In the genomic region with DNA sequence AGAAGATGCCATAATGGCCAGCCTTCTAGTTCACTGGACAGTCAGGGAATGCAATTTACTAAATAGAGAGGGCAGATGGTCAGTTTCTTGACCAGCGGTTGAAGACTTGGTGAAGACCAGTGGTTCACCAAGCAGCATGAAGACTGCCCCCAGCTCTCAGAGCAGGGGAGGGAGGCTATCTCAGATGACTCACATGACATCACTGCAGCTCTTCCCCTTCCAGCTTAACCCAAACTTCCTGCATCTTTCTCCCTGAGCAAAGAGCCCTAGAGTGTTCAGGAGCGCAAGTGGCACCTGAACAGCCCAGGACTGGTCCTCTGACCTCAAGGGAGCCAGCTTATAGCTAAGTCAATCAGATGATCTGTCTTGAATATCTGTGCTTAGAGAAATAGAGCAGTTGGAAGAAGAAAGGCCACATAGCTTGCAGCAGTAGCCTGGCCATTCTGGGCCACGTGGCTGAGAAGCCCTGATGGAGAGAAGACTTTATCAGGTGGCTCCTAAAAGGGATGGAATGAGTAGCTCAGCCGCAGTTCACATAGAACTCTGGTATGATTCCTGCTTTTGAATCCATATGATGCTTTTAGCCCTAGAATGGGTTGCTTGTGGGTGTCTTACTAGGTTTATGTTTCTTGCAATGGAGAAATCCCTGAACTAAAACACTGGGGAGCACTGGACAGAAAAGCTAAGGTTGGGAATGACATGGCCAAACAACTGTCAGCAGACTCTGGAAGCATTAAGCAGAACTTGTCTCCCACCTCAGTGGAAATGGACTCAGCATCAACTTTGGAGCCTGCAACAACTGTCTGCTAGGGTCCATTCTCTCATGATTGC, we compare ENCODE assay signal across 25 cellular contexts.
DNase-seq lines count a peak whose midpoint lies in the region; ATAC-seq, FAIRE-seq and TF ChIP-seq lines count a peak whose summit lies in the region.
"Had no signal": no experiment of that assay in that cellular context is flagged by ENCODE, and none has a peak within 500 bp of the region (broad histone marks: within the 10 kb centered on the region; RNA-seq: fewer than 3 reads in every experiment).

No MANE protein-coding gene starts in this region.

- peak overlapping the region; percentile 75 for H2AFZ ChIP-seq in K562 (ENCODE audit: low read depth, low read length)

- peak in 2 of 4 experiments; percentile 41 to 50 for DNase-seq in K562 (ENCODE audit: extremely low read depth in 1 of 4, low spot score in 3 of 4)
- peak; percentile 43 for DNase-seq in islet precursor cell
- peak; percentile 65 to 67 for DNase-seq in vagina (ENCODE audit: extremely low spot score in 2 of 2)
- no peak for DNase-seq in EL
- no peak for DNase-seq in NCI-H345 treated with DMSO at 0.1 percent for 48 hours (lab: John Stamatoyannopoulos, UW; ENCODE audit: unreplicated experiment)
- DNase-seq: 8988T; ACHN; BE2C; C1 segment of cervical spinal cord; CD4-positive, alpha-beta memory T cell; CD4-positive, CD25-positive, alpha-beta regulatory T cell; CD8-positive, alpha-beta memory T cell; COR-L47; DMS 273 treated with DMSO at 0.1 percent for 48 hours; DMS153; DMS53; DMS79; DND-41; GF-D8 had no signal

- intact Hi-C loops in K562 (cut with micrococcal nuclease) (no loop called here), vagina (cut with DNase I) (no loop called here)

- peak; percentile 55 for ATAC-seq in K562
- no peak for ATAC-seq in HG03432 (IDR thresholded peaks at IDR 0.05; ENCODE audit: unreplicated experiment)

- H3K36me3 ChIP-seq in K562 (ENCODE audit: control insufficient read depth, insufficient read depth, low read length) = no peaks in the 10 kb centered on the region
- H3K36me3 ChIP-seq in vagina = no peaks in the 10 kb centered on the region
- H3K36me3 ChIP-seq: BE2C, BLaER1 had no signal

- BruUV-seq in K562 (replicated peaks; lab: Mats Ljungman, UMichigan) = no TSS peak

- H3K4me3 ChIP-seq in K562 (no peak overlapping the region), vagina (no peak overlapping the region)
- H3K4me3 ChIP-seq: BLaER1 had no signal

- peaks cover 0 to 21% of the 10 kb centered on the region in 2 experiments; a peak in 3 of 5 replicates for H3K4me1 ChIP-seq in K562 (replicated peaks in 1 of 2; ENCODE audit: control insufficient read depth in 2 of 2, insufficient read depth in 2 of 2, low read length in 2 of 2)
- H3K4me1 ChIP-seq in vagina = no peaks in the 10 kb centered on the region
- H3K4me1 ChIP-seq: BLaER1 had no signal

- H3K9me3 ChIP-seq in K562 (replicated peaks; ENCODE audit: control insufficient read depth, insufficient read depth, low read depth, low read length) = peaks cover 3% of the 10 kb centered on the region
- H3K9me3 ChIP-seq in vagina = no peaks in the 10 kb centered on the region
- H3K9me3 ChIP-seq: BE2C, BLaER1 had no signal

- no peaks in the 10 kb centered on the region for H3K79me2 ChIP-seq in K562 (ENCODE audit: control insufficient read depth, insufficient read depth, low read length)

- in situ Hi-C loops in K562 (cut with MboI) = no loop called here

- H3K9ac ChIP-seq in K562 (ENCODE audit: insufficient read depth in 1 of 2, low read depth in 2 of 2, low read length in 2 of 2) = no peak overlapping the region
- H3K9ac ChIP-seq: BLaER1 had no signal

- H4K20me1 ChIP-seq in K562 (replicated peaks; ENCODE audit: control insufficient read depth, insufficient read depth, low read length) = no peaks in the 10 kb centered on the region
- H4K20me1 ChIP-seq: BLaER1 had no signal

- whole genome bisulfite sequencing in K562 (ENCODE audit: insufficient coverage, low coverage, missing lambda C conversion rate) = 37% methylated on average over 4 of the region's 4 CpGs

- TF ChIP-seq RAD21 in K562 (CRISPR knock-in tag; conservative IDR thresholded peaks at IDR 0.05 in 1 of 2, IDR thresholded peaks at IDR 0.05 in 1 of 2) = no peak

- no peak overlapping the region for H3K27ac ChIP-seq in K562 (ENCODE audit: extremely low read depth, low read depth, low read length)
- no peak overlapping the region for H3K27ac ChIP-seq in vagina
- H3K27ac ChIP-seq: BLaER1 had no signal

- H3K9me1 ChIP-seq in K562 (ENCODE audit: control insufficient read depth, insufficient read depth, low read length) = no peaks in the 10 kb centered on the region

- TF ChIP-seq EP300 in K562 (IDR thresholded peaks at IDR 0.05; ENCODE audit: low read length) = no peak

- TF ChIP-seq POLR2A in K562 (conservative IDR thresholded peaks at IDR 0.05) (no peak), vagina (IDR thresholded peaks at IDR 0.05) (no peak)

- peak overlapping the region; percentile 35; the same call in 1 of the 2 replicates for H3K4me2 ChIP-seq in K562 (ENCODE audit: insufficient read depth, low read length)
- H3K4me2 ChIP-seq: BLaER1 had no signal

- FAIRE-seq in K562 (lab: Jason Lieb, UNC) = no peak
- FAIRE-seq: A204.1, G401.6, GM12891, GM19239 had no signal

- POLR2A ChIA-PET in K562 (lab: Yijun Ruan, JAX) = interaction anchor here (1.0 to 1.3 kb wide), 3 partner anchors 9 to 17 kb away, joined by 3 to 6 read pairs (median 5); no protein-coding TSS in a partner anchor

- TF ChIP-seq CTCF in K562 (IDR thresholded peaks at IDR 0.05 in 2 of 3, conservative IDR thresholded peaks at IDR 0.05 in 1 of 3; ENCODE audit: insufficient read depth in 2 of 3, low read depth in 1 of 3, low read length in 3 of 3) (no peak), vagina (IDR thresholded peaks at IDR 0.05) (no peak)

- H3K27me3 ChIP-seq in K562 (ENCODE audit: control insufficient read depth in 2 of 2, insufficient read depth in 2 of 2, low read length in 2 of 2) = no peaks in the 10 kb centered on the region
- H3K27me3 ChIP-seq in vagina = no peaks in the 10 kb centered on the region
- H3K27me3 ChIP-seq: BE2C, BLaER1 had no signal

- CTCF ChIA-PET in K562 (lab: Yijun Ruan, JAX; ENCODE audit: low intra/inter-chr PET ratio) = interaction anchor here (1.1 kb wide), 1 partner anchor 84 kb away, joined by 4 read pairs; no protein-coding TSS in a partner anchor

TF ChIP-seq in K562, 482 proteins besides CTCF, POLR2A, EP300 and RAD21 (continues in another document):
- TF ChIP-seq PCBP1 (IDR thresholded peaks at IDR 0.05; ENCODE audit: low read depth, low read length, poor library complexity, severe bottlenecking) (no peak), MCM5 (IDR thresholded peaks at IDR 0.05; ENCODE audit: low read depth) (no peak), SAFB2 (IDR thresholded peaks at IDR 0.05; ENCODE audit: borderline replicate concordance, low read depth, low read length, severe bottlenecking) (no peak), PREB (CRISPR knock-in tag; IDR thresholded peaks at IDR 0.05) (no peak), L3MBTL2 (IDR thresholded peaks at IDR 0.05) (peak; percentile 75), TEAD4 (IDR thresholded peaks at IDR 0.05; ENCODE audit: low read length) (no peak), TEAD4 (CRISPR knock-in tag; IDR thresholded peaks at IDR 0.05; ENCODE audit: borderline replicate concordance) (no peak)
- TF ChIP-seq, protein P1, sequence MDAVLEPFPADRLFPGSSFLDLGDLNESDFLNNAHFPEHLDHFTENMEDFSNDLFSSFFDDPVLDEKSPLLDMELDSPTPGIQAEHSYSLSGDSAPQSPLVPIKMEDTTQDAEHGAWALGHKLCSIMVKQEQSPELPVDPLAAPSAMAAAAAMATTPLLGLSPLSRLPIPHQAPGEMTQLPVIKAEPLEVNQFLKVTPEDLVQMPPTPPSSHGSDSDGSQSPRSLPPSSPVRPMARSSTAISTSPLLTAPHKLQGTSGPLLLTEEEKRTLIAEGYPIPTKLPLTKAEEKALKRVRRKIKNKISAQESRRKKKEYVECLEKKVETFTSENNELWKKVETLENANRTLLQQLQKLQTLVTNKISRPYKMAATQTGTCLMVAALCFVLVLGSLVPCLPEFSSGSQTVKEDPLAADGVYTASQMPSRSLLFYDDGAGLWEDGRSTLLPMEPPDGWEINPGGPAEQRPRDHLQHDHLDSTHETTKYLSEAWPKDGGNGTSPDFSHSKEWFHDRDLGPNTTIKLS (IDR thresholded peaks at IDR 0.05; ENCODE audit: borderline replicate concordance, low read depth) = no peak; the same call in 1 of the 2 replicates

Comparison
In these comparisons a context has a peak if more than half of its experiments do, and no peak if none do; other contexts are left out.
1. DNase-seq: peak in islet precursor cell (single experiment) and vagina (2 of 2); none in EL (single experiment) and NCI-H345 treated with DMSO at 0.1 percent for 48 hours (single experiment).